In genomic region chrX:131821945-131822622, GRCh38 we compare ENCODE assay signal across 1 cellular context.
TF ChIP-seq lines count a peak whose summit lies in the region.

No MANE protein-coding gene starts in this region.

TF ChIP-seq in HEK293, 187 proteins besides CTCF, POLR2A, EP300 and RAD21 (continued from another document):
- 0 out of 2 replicates have a peak, but pooled peaks have one; percentile 18 for TF ChIP-seq ZNF561 (tag by site-specific recombination; IDR thresholded peaks at IDR 0.05; ENCODE audit: borderline replicate concordance)
- TF ChIP-seq ZNF639 (tag by site-specific recombination; IDR thresholded peaks at IDR 0.05): peak; percentile 77
- 0 out of 2 replicates have a peak, but pooled peaks have one; percentile 18 for TF ChIP-seq ZBTB21 (tag by site-specific recombination; IDR thresholded peaks at IDR 0.05)
- peak; percentile 89 for TF ChIP-seq PRDM1 (tag by site-specific recombination; IDR thresholded peaks at IDR 0.05)
- TF ChIP-seq PRDM10 (tag by site-specific recombination; IDR thresholded peaks at IDR 0.05): peak; percentile 93
- TF ChIP-seq ZNF654 (tag by site-specific recombination; IDR thresholded peaks at IDR 0.05; ENCODE audit: low read depth): peak; percentile 98
- TF ChIP-seq ZNF18 (tag by site-specific recombination; IDR thresholded peaks at IDR 0.05): peak; percentile 63
- TF ChIP-seq ZBTB49 (tag by site-specific recombination; IDR thresholded peaks at IDR 0.05; ENCODE audit: low read depth): no peak
- TF ChIP-seq ZBTB11 (tag by site-specific recombination; conservative IDR thresholded peaks at IDR 0.05; ENCODE audit: low read depth): peak; percentile 98
- TF ChIP-seq GLI4 (tag by site-specific recombination; IDR thresholded peaks at IDR 0.05): no peak
- no peak for TF ChIP-seq PRDM6 (tag by site-specific recombination; IDR thresholded peaks at IDR 0.05)
- TF ChIP-seq SP2 (tag by site-specific recombination; IDR thresholded peaks at IDR 0.05): peak; percentile 20; the same call in 1 of the 2 replicates
